8 cellular contexts compared by ENCODE assay signal in the genomic region with DNA sequence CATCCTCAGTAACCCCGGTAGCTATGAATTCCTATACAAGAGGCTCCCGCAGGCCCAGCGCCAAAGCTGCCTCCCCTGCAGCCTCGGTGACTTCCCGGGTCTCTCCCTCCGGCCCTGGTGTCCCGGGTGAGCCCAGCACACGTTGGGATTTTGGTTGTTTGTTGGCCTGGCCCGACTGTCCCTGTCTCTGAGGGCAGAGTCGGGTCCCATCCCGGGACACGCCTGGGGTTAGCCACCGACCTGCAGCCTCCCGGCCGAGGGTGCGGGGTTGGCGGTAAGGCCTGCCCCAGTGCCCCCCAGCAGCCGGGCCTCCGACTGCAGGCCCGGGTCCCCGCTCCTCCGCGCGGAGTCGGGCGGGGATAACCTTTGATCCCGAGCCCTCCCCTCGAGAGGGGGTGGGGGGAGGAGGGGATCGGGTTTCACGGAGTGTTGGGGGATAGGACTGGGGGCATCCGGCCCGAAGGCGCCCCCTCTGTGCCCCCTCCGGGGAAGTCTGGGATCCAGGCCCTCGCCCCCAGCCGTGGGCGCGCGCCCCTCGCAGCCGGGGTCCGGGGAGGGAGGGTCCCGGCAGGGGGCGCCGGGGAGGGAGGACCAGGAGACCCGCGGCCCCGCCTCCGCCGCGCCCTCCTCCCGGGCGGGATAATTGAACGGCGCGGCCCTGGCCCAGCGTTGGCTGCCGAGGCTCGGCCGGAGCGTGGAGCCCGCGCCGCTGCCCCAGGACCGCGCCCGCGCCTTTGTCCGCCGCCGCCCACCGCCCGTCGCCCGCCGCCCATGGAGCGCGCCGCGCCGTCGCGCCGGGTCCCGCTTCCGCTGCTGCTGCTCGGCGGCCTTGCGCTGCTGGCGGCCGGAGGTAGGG. TPM values are rescaled to one million over a fixed set of nuclear protein-coding genes. Genes with fewer than 3 reads are reported as not detected.
DNase-seq lines count a peak whose midpoint lies in the region; ATAC-seq and TF ChIP-seq lines count a peak whose summit lies in the region.

FBLN1 (plus strand) TSS at position 669 of the 856 bp plus-strand sequence; CDS start at position 772, 103 bp downstream.

- no peak for ATAC-seq in HG03039 (IDR thresholded peaks at IDR 0.05; ENCODE audit: unreplicated experiment)

- TF ChIP-seq CTCF in nephron (IDR thresholded peaks at IDR 0.05; ENCODE audit: unreplicated experiment in 3 of 3) = peak in 1 of 3 experiments; percentile 24

- H3K36me3 Mint-ChIP-seq in nephron (ENCODE audit: low read depth) (no peaks in the 10 kb centered on the region), immature natural killer cell (no peaks in the 10 kb centered on the region)

- H3K4me3 Mint-ChIP-seq in nephron = peak within 1 kb of the TSS; percentile 90 to 97 (median 96)
- peak within 1 kb of the TSS in 1 of 5 donors; percentile 30 for H3K4me3 Mint-ChIP-seq in immature natural killer cell

- H3K27ac Mint-ChIP-seq in nephron (peak within 1 kb of the TSS; percentile 99 to 100 (median 99)), immature natural killer cell (no peak within 1 kb of the TSS)

- peak; percentile 77 for DNase-seq in ELF-1 (ENCODE audit: low read depth, low spot score)
- DNase-seq in RPMI8226 = peak; percentile 2
- peak; percentile 69 for DNase-seq in fibroblast of gingiva (ENCODE audit: low read depth)
- no peak for DNase-seq in immature natural killer cell
- no peak for DNase-seq in OCI-M1 (lab: John Stamatoyannopoulos, UW)
- DNase-seq in OCI-M2 (lab: John Stamatoyannopoulos, UW; ENCODE audit: unreplicated experiment) = no peak

- H3K9me3 Mint-ChIP-seq in nephron = no peaks in the 10 kb centered on the region
- H3K9me3 Mint-ChIP-seq in immature natural killer cell = no peaks in the 10 kb centered on the region

- H3K4me1 Mint-ChIP-seq in nephron = peaks cover 64% of the 10 kb centered on the region
- H3K4me1 Mint-ChIP-seq in immature natural killer cell = no peaks in the 10 kb centered on the region

- H3K27me3 Mint-ChIP-seq in nephron (ENCODE audit: low read depth) (peaks cover 3% of the 10 kb centered on the region), immature natural killer cell (ENCODE audit: low read depth in 3 of 3) (peaks cover 8 to 14% (median 12%) of the 10 kb centered on the region in 3 donors)

RNA-seq across cellular contexts. Expression of gene FBLN1, which starts in this region (rescaled TPM):
- polyA plus RNA-seq in immature natural killer cell = not detected

Comparison
In these comparisons a context has a peak if more than half of its experiments do, and no peak if none do; other contexts are left out.
1. DNase-seq: peak in ELF-1 (single experiment), RPMI8226 (single experiment) and fibroblast of gingiva (single experiment); none in immature natural killer cell (0 of 3), OCI-M1 (single experiment) and OCI-M2 (single experiment).
2. H3K27ac Mint-ChIP-seq: peak in nephron (3 of 3); none in immature natural killer cell (0 of 6).